Comparison of ENCODE assay signal across 30 cellular contexts in the genomic region with DNA sequence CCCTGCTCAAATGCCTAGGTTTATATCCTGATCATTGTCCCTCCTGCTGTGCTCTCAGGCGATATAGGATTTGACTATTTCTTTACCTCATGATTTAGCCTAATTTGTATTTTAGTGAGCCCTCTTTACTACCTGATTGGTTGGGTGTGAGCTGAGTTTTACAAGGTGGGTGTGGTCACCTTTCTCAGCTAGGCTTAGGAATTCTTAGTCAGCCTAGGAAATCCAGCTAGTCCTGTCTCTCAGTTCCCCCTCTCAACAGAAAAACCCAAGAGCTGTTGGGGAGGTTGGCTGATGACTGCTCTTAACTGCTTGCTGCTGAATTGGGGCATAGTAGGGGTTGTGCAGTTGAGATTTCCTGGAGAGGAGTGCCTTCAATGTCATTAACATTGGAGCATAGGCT.
"Had no signal": no experiment of that assay in that cellular context is flagged by ENCODE, and none has a peak within 500 bp of the region (broad histone marks: within the 10 kb centered on the region; RNA-seq: fewer than 3 reads in every experiment).

No MANE protein-coding gene starts in this region.

- ATAC-seq: naive thymus-derived CD8-positive, alpha-beta T cell; natural killer cell treated with Interleukin-12 subunit alpha and Interleukin-12 subunit beta and Interleukin-15 and Interleukin-18, amount 100 ng/mL, for 72 hours; pancreas; right cardiac atrium; right lobe of liver; stimulated activated memory B cell treated with anti-CD40 and anti-IgM and Interleukin-4, amounts not matched to agents 10 μg/mL and 1 μg/mL and 100 μg/mL, for 72 hours; stimulated activated naive CD8-positive, alpha-beta T cell treated with anti-CD3 and anti-CD28 coated beads, Interleukin-15, amount 100 ng/mL, for 72 hours; stimulated activated naive CD8-positive, alpha-beta T cell treated with anti-CD3 and anti-CD28 coated beads, Interleukin-15, Interleukin-2, amounts not matched to agents 100 U/mL and 50 U/mL, for 24 hours had no signal

- H3K27me3 ChIP-seq: neutrophil, pancreas, right lobe of liver, sigmoid colon, suprapubic skin, testis, tibial artery, transverse colon, upper lobe of left lung, vagina had no signal

- H3K4me3 Mint-ChIP-seq: naive thymus-derived CD8-positive, alpha-beta T cell; natural killer cell treated with Interleukin-12 subunit alpha and Interleukin-12 subunit beta and Interleukin-15 and Interleukin-18, amount 100 ng/mL, for 72 hours; nephron progenitor cell; neural crest cell; stimulated activated memory B cell treated with anti-CD40 and anti-IgM and Interleukin-4, amounts not matched to agents 10 μg/mL and 1 μg/mL and 100 μg/mL, for 72 hours; stimulated activated naive CD8-positive, alpha-beta T cell treated with anti-CD3 and anti-CD28 coated beads, Interleukin-15, amount 100 ng/mL, for 72 hours had no signal

- H3K27me3 Mint-ChIP-seq: natural killer cell treated with Interleukin-12 subunit alpha and Interleukin-12 subunit beta and Interleukin-15 and Interleukin-18, amount 100 ng/mL, for 72 hours had no signal

- H3K36me3 Mint-ChIP-seq: naive thymus-derived CD8-positive, alpha-beta T cell; natural killer cell treated with Interleukin-12 subunit alpha and Interleukin-12 subunit beta and Interleukin-15 and Interleukin-18, amount 100 ng/mL, for 72 hours; stimulated activated memory B cell treated with anti-CD40 and anti-IgM and Interleukin-4, amounts not matched to agents 10 μg/mL and 1 μg/mL and 100 μg/mL, for 72 hours had no signal

- H3K9me3 Mint-ChIP-seq: nephron progenitor cell had no signal

- H3K36me3 ChIP-seq: neutrophil, pancreas, prostate gland, right lobe of liver, sigmoid colon, suprapubic skin, tibial artery, transverse colon, upper lobe of left lung, vagina had no signal

- H3K4me3 ChIP-seq: pancreas, prostate gland, right lobe of liver, sigmoid colon, suprapubic skin, testis, tibial artery, transverse colon, upper lobe of left lung, vagina had no signal

- H3K4me1 Mint-ChIP-seq: naive thymus-derived CD8-positive, alpha-beta T cell; nephron progenitor cell; neural crest cell; stimulated activated memory B cell treated with anti-CD40 and anti-IgM and Interleukin-4, amounts not matched to agents 10 μg/mL and 1 μg/mL and 100 μg/mL, for 72 hours; stimulated activated naive CD8-positive, alpha-beta T cell treated with anti-CD3 and anti-CD28 coated beads, Interleukin-15, amount 100 ng/mL, for 72 hours had no signal

- FAIRE-seq: pancreas, small intestine, urothelium cell line had no signal

- DNase-seq: naive thymus-derived CD8-positive, alpha-beta T cell; nephron progenitor cell; nucleus accumbens; pancreas; retina; right cardiac atrium; right lobe of liver; sigmoid colon; small intestine; stimulated activated CD4-positive, alpha-beta T cell treated with anti-CD3 and anti-CD28 coated beads, Interleukin-15, amount 100 ng/mL, for 24 hours; stimulated activated CD4-positive, alpha-beta T cell treated with anti-CD3 and anti-CD28 coated beads, Interleukin-2, amount 100 ng/mL, for 24 hours; stimulated activated CD4-positive, alpha-beta T cell treated with anti-CD3 and anti-CD28 coated beads, Interleukin-4, amount 100 ng/mL, for 1 hour; stimulated activated CD4-positive, alpha-beta T cell treated with anti-CD3 and anti-CD28 coated beads, Interleukin-4, amount 100 ng/mL, for 4 hours; stimulated activated CD8-positive, alpha-beta memory T cell treated with anti-CD3 and anti-CD28 coated beads, Interleukin-4, amount 100 ng/mL, for 48 hours; stimulated activated naive CD4-positive, alpha-beta T cell; stimulated activated naive CD8-positive, alpha-beta T cell treated with anti-CD3 and anti-CD28 coated beads, Interleukin-15, amount 100 ng/mL, for 72 hours; stimulated activated naive CD8-positive, alpha-beta T cell treated with anti-CD3 and anti-CD28 coated beads, Interleukin-15, Interleukin-2, amounts not matched to agents 100 U/mL and 50 U/mL, for 24 hours; substantia nigra; testis; tibial artery; transverse colon; upper lobe of left lung had no signal

- H3K4me1 ChIP-seq: pancreas, prostate gland, right lobe of liver, sigmoid colon, testis, tibial artery, transverse colon, upper lobe of left lung, vagina had no signal

- H3K9me3 ChIP-seq: neutrophil, pancreas, prostate gland, right lobe of liver, suprapubic skin, testis, tibial artery, transverse colon, upper lobe of left lung, vagina had no signal

- H3K27ac Mint-ChIP-seq: natural killer cell treated with Interleukin-12 subunit alpha and Interleukin-12 subunit beta and Interleukin-15 and Interleukin-18, amount 100 ng/mL, for 72 hours; nephron progenitor cell; stimulated activated memory B cell treated with anti-CD40 and anti-IgM and Interleukin-4, amounts not matched to agents 10 μg/mL and 1 μg/mL and 100 μg/mL, for 72 hours; stimulated activated naive CD8-positive, alpha-beta T cell treated with anti-CD3 and anti-CD28 coated beads, Interleukin-15, amount 100 ng/mL, for 72 hours had no signal

- H3K27ac ChIP-seq: neutrophil, pancreas, prostate gland, right lobe of liver, sigmoid colon, suprapubic skin, testis, tibial artery, transverse colon, upper lobe of left lung, vagina had no signal
